ENCODE assay signal across 10 cellular contexts in the genomic region with DNA sequence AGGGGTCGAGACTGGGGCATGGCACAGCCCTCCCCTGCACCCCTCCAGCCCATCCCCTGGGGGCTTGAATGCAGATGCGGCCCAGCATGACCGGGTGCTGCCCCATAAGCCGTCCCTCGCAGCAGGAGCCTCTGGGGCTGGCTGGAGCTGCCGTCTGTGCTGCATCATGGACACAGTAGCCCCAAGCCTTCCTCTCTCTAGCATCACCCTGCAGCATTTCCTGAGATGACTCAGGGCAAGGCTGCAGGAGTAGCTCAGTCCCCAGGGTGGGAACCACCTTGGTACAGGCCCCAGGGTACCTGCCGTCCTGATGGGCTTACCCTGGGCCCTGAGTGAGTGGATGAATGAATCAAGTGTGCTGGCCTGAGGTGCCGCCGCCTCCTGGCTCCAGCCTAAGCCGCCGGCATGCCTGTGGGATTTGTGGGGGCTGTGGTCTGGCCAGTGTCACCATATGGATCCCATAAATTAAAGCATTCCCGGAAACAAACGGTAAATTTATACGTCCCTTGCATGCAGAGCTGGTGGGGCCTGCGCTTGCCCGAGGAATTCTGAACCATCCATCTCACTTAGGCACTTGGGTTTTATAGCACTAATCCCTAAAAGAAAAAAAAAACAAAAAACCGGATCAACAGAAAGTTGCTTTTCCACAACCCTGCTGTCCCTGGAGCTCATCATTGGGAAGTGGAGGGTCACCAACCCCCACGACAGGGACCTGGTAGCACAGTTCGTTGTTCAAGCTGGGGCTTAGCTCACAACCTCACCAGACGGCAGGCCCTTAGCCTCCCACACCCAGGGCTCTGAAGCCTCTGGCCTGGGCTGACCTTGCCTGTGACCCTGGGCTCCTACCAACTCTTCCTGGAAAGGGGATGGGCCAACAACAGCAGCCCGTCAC.
DNase-seq lines count a peak whose midpoint lies in the region; ATAC-seq and TF ChIP-seq lines count a peak whose summit lies in the region.
"Had no signal": no experiment of that assay in that cellular context is flagged by ENCODE, and none has a peak within 500 bp of the region (broad histone marks: within the 10 kb centered on the region; RNA-seq: fewer than 3 reads in every experiment).

No MANE protein-coding gene starts in this region.

- no peaks in the 10 kb centered on the region for H3K9me3 Mint-ChIP-seq in activated CD4-positive, alpha-beta T cell treated with anti-CD3 and anti-CD28 coated beads for 36 hours (ENCODE audit: low read depth)
- H3K9me3 Mint-ChIP-seq in type B pancreatic cell, result no peaks in the 10 kb centered on the region

- H3K4me1 Mint-ChIP-seq in activated CD4-positive, alpha-beta T cell treated with anti-CD3 and anti-CD28 coated beads for 36 hours, result no peaks in the 10 kb centered on the region
- peaks cover 59% of the 10 kb centered on the region for H3K4me1 Mint-ChIP-seq in type B pancreatic cell (ENCODE audit: unreplicated experiment)

- TF ChIP-seq CTCF in adrenal gland (IDR thresholded peaks at IDR 0.05), result no peak
- no peak for TF ChIP-seq CTCF in type B pancreatic cell (conservative IDR thresholded peaks at IDR 0.05)

- no peaks in the 10 kb centered on the region for H3K36me3 ChIP-seq in adrenal gland (replicated peaks in 1 of 2)

- no peak for DNase-seq in activated CD4-positive, alpha-beta T cell treated with anti-CD3 and anti-CD28 coated beads for 36 hours
- no peak for DNase-seq in activated CD4-positive, alpha-beta T cell treated with anti-CD3 and anti-CD28 coated beads, Interleukin-2, amount 50 U/mL, for 1 hour
- DNase-seq in adrenal gland, result peak; percentile 71 to 92 (median 85)
- peak; percentile 92 for DNase-seq in left kidney (ENCODE audit: low read depth, low spot score)
- DNase-seq in type B pancreatic cell (ENCODE audit: extremely low spot score, unreplicated experiment), result no peak
- DNase-seq in activated gamma-delta T cell treated with Interleukin-2 at 50 U/mL for 16 hours, result no peak
- DNase-seq: 8988T had no signal

- no peaks in the 10 kb centered on the region for H3K27me3 Mint-ChIP-seq in activated CD4-positive, alpha-beta T cell treated with anti-CD3 and anti-CD28 coated beads for 36 hours
- H3K27me3 Mint-ChIP-seq in type B pancreatic cell, result no peaks in the 10 kb centered on the region

- TF ChIP-seq POLR2A in adrenal gland (IDR thresholded peaks at IDR 0.05), result peak in 1 of 2 donors; percentile 19

- H3K4me1 ChIP-seq in adrenal gland (replicated peaks in 1 of 2), result peaks cover 31 to 48% of the 10 kb centered on the region in 2 donors

- no peak overlapping the region for H3K4me3 Mint-ChIP-seq in activated CD4-positive, alpha-beta T cell treated with anti-CD3 and anti-CD28 coated beads for 36 hours
- H3K4me3 Mint-ChIP-seq in type B pancreatic cell, result peak overlapping the region; percentile 44

- H3K27me3 ChIP-seq in adrenal gland, result no peaks in the 10 kb centered on the region

- no peak overlapping the region for H3K4me3 ChIP-seq in adrenal gland

- no peaks in the 10 kb centered on the region for H3K9me3 ChIP-seq in adrenal gland (replicated peaks in 1 of 3)

- H3K36me3 Mint-ChIP-seq in activated CD4-positive, alpha-beta T cell treated with anti-CD3 and anti-CD28 coated beads for 36 hours (ENCODE audit: low read depth), result no peaks in the 10 kb centered on the region
- peaks cover 13% of the 10 kb centered on the region for H3K36me3 Mint-ChIP-seq in type B pancreatic cell

- intact Hi-C loops in activated CD4-positive, alpha-beta T cell treated with anti-CD3 and anti-CD28 coated beads for 36 hours (cut with DNase I, micrococcal nuclease), result no loop called here
- intact Hi-C loops in adrenal gland (cut with DNase I), result no loop called here

- POLR2A ChIA-PET in activated CD4-positive, alpha-beta T cell treated with anti-CD3 and anti-CD28 coated beads for 36 hours (lab: Charles Lee), result no interaction called here

- peak; percentile 26 for ATAC-seq in activated CD4-positive, alpha-beta T cell treated with anti-CD3 and anti-CD28 coated beads for 36 hours
- no peak for ATAC-seq in activated CD4-positive, CD25-positive, alpha-beta regulatory T cell treated with anti-CD3 and anti-CD28 coated beads, Interleukin-2, amount 50 U/mL, for 24 hours
- ATAC-seq in GM21515 (IDR thresholded peaks at IDR 0.05; ENCODE audit: unreplicated experiment), result no peak

- CTCF ChIA-PET in activated CD4-positive, alpha-beta T cell treated with anti-CD3 and anti-CD28 coated beads for 36 hours (lab: Charles Lee), result interaction anchor here (1.1 kb wide), 1 partner anchor 12 kb away, joined by 3 read pairs; no protein-coding TSS in a partner anchor

- peak overlapping the region; percentile 21 to 85 (median 81) for H3K27ac ChIP-seq in adrenal gland
- H3K27ac ChIP-seq: VCaP had no signal

- WGBS in adrenal gland, 4 donors, result 49 to 56% (median 52%) methylated on average over 14 to 21 of the region's 21 CpGs

- H3K27ac Mint-ChIP-seq in activated CD4-positive, alpha-beta T cell treated with anti-CD3 and anti-CD28 coated beads for 36 hours, result no peak overlapping the region
- peak overlapping the region; percentile 95 for H3K27ac Mint-ChIP-seq in type B pancreatic cell

Comparison
In these comparisons a context has a peak if more than half of its experiments do, and no peak if none do; other contexts are left out.
1. DNase-seq: peak in adrenal gland (7 of 7) and left kidney (single experiment); none in activated CD4-positive, alpha-beta T cell treated with anti-CD3 and anti-CD28 coated beads for 36 hours (single experiment), activated CD4-positive, alpha-beta T cell treated with anti-CD3 and anti-CD28 coated beads, Interleukin-2, amount 50 U/mL, for 1 hour (single experiment), type B pancreatic cell (single experiment) and activated gamma-delta T cell treated with Interleukin-2 at 50 U/mL for 16 hours (single experiment).